Comparison of ENCODE assay signal across 10 cellular contexts in the genomic region with DNA sequence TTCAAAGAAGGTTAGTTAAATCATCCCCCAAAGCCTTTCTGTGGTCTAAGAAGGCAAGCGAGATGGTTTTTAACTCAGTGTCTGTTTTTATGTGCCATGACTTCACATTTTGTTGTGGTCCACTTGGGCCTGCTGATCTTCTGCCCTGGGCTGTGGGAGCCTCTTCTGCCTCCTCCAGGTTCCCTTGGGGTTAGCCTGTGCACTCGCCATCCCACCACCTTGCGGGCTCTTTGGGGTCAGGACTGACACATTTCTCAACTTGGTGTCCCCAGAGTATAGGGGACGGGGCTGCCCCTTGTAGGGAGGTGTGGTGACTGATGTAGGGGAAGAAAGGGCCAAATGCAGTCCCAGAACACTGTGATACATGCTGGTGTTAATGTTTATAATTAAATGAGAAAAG.
A peak's percentile ranks its signal among the peaks of the same experiment; 100 is the strongest.
DNase-seq lines count a peak whose midpoint lies in the region; ATAC-seq and TF ChIP-seq lines count a peak whose summit lies in the region.
"Had no signal": no experiment of that assay in that cellular context is flagged by ENCODE, and none has a peak within 500 bp of the region (broad histone marks: within the 10 kb centered on the region; RNA-seq: fewer than 3 reads in every experiment).

No MANE protein-coding gene starts in this region.

- peaks cover 37% of the 10 kb centered on the region for H3K4me1 Mint-ChIP-seq in dendritic cell treated with granulocyte-macrophage colony-stimulating factor and Interleukin-4, amounts not matched to agents 40 ng/mL and 50 ng/mL, for 4 days (ENCODE audit: low read depth)

- intact Hi-C loops in dendritic cell treated with granulocyte-macrophage colony-stimulating factor and Interleukin-4, amounts not matched to agents 40 ng/mL and 50 ng/mL, for 4 days (cut with micrococcal nuclease): no loop called here
- intact Hi-C loops in PC-9 (cut with micrococcal nuclease; ENCODE audit: unreplicated experiment): no loop called here

- H3K9me3 Mint-ChIP-seq in dendritic cell treated with granulocyte-macrophage colony-stimulating factor and Interleukin-4, amounts not matched to agents 40 ng/mL and 50 ng/mL, for 4 days: no peaks in the 10 kb centered on the region

- no peaks in the 10 kb centered on the region for H3F3A ChIP-seq in PC-9 (ENCODE audit: insufficient read depth, low read depth)

- POLR2A ChIA-PET in PC-9 (lab: Charles Lee; ENCODE audit: unreplicated experiment): no interaction called here

- DNase-seq in GM12865 (ENCODE audit: low read depth) (peak; percentile 82), PC-9 (no peak), NAMALWA (ENCODE audit: low spot score) (no peak), NCI-H146 treated with DMSO at 0.1 percent for 48 hours (lab: John Stamatoyannopoulos, UW; ENCODE audit: unreplicated experiment) (no peak), medulla oblongata (ENCODE audit: extremely low spot score) (no peak)
- DNase-seq: PC-3 had no signal

- H3K4me3 ChIP-seq in GM12865 (ENCODE audit: low read depth, low read length): no peak overlapping the region
- H3K4me3 ChIP-seq in PC-9: no peak overlapping the region

- TF ChIP-seq CTCF in GM12865 (IDR thresholded peaks at IDR 0.05; ENCODE audit: insufficient read depth, low read depth, low read length, missing control alignments): no peak
- no peak for TF ChIP-seq CTCF in PC-9 (conservative IDR thresholded peaks at IDR 0.05)

- no peaks in the 10 kb centered on the region for H3K27me3 Mint-ChIP-seq in dendritic cell treated with granulocyte-macrophage colony-stimulating factor and Interleukin-4, amounts not matched to agents 40 ng/mL and 50 ng/mL, for 4 days
- H3K27me3 Mint-ChIP-seq: activated naive CD8-positive, alpha-beta T cell had no signal

- no peaks in the 10 kb centered on the region for H3K9me3 ChIP-seq in PC-9 (ENCODE audit: insufficient read depth, low read depth)

- ATAC-seq in GM19452 (IDR thresholded peaks at IDR 0.05; ENCODE audit: unreplicated experiment): peak; percentile 80
- peak; percentile 74 for ATAC-seq in HG03103 (IDR thresholded peaks at IDR 0.05; ENCODE audit: low read depth, unreplicated experiment)
- ATAC-seq: PC-3 had no signal

- BruUV-seq in PC-9 (replicated peaks; lab: Mats Ljungman, UMichigan): no TSS peak

- H3K4me2 ChIP-seq in PC-9: no peak overlapping the region

- H3K27me3 ChIP-seq in PC-9 (ENCODE audit: insufficient read depth, low read depth): no peaks in the 10 kb centered on the region

- no peaks in the 10 kb centered on the region for H3K79me2 ChIP-seq in PC-9 (ENCODE audit: low read depth)

- H4K20me1 ChIP-seq in PC-9 (ENCODE audit: insufficient read depth): peaks cover 37% of the 10 kb centered on the region

- H3K36me3 Mint-ChIP-seq in dendritic cell treated with granulocyte-macrophage colony-stimulating factor and Interleukin-4, amounts not matched to agents 40 ng/mL and 50 ng/mL, for 4 days (ENCODE audit: low read depth): peaks cover 55% of the 10 kb centered on the region
- H3K36me3 Mint-ChIP-seq: activated naive CD8-positive, alpha-beta T cell had no signal

- H2AFZ ChIP-seq in PC-9: no peak overlapping the region

- CTCF ChIA-PET in PC-9 (lab: Charles Lee): no interaction called here

- no peaks in the 10 kb centered on the region for H3K9me2 ChIP-seq in PC-9 (ENCODE audit: insufficient read depth)

- H3K27ac ChIP-seq in PC-9: no peak overlapping the region

- no peak overlapping the region for H3K4me3 Mint-ChIP-seq in dendritic cell treated with granulocyte-macrophage colony-stimulating factor and Interleukin-4, amounts not matched to agents 40 ng/mL and 50 ng/mL, for 4 days
- H3K4me3 Mint-ChIP-seq: activated naive CD8-positive, alpha-beta T cell had no signal

- H3K4me1 ChIP-seq in PC-9 (replicated peaks; ENCODE audit: insufficient read depth): no peaks in the 10 kb centered on the region

- peak overlapping the region; percentile 76 for H3K27ac Mint-ChIP-seq in dendritic cell treated with granulocyte-macrophage colony-stimulating factor and Interleukin-4, amounts not matched to agents 40 ng/mL and 50 ng/mL, for 4 days

- no peaks in the 10 kb centered on the region for H3K36me3 ChIP-seq in PC-9 (ENCODE audit: low read depth)
